3 cellular contexts compared by ENCODE assay signal in the genomic region with DNA sequence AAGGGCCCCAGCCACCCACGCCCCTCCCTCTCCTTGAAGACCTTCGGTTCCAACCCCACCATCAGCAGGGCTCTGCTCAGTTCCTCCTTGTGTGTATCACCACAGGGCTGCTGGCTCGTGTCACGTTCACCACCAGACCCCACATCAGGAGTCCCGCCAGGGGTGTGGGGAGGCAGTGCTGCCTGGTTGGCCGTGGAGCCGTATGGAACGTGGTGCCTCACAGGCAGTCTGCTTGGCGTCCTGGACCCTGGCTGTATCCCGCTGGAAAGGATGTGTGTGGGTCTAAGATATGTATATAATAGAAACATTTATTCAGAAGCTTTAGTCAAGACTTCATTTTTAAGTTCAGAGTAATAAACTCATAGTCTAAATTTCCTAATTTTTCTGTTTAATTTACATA. TPM values are rescaled to one million over a fixed set of nuclear protein-coding genes. Genes with fewer than 3 reads are reported as not detected.
"Had no signal": no experiment of that assay in that cellular context is flagged by ENCODE, and none has a peak within 500 bp of the region (broad histone marks: within the 10 kb centered on the region; RNA-seq: fewer than 3 reads in every experiment).

No MANE protein-coding gene starts in this region.

RNA-seq across cellular contexts. Expression of a gene that starts 40.1 kb away (rescaled TPM):
- total RNA-seq: GM23338, H9, IMR-90 had no signal
